ENCODE assay signal across 23 cellular contexts in the genomic region with DNA sequence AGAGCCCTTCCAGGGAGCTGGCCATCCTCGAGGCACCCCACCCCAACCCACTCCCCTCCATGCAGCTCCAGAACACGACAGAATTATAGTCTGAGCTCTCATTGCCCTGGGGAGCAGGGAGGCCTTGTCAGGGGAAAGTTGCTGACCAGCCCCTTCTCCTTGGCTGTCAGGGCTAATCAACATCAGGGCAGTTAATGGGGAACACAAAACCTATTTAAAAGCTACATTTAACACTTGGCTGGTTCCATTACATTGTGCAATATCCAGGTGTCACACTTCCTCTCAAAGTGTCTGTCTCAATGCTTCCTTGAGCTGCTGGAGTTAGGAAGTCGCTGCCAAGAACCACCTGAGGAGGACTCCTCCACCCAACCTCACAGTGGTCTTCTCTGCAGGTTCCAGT.
DNase-seq lines count a peak whose midpoint lies in the region; ATAC-seq and TF ChIP-seq lines count a peak whose summit lies in the region.
"Had no signal": no experiment of that assay in that cellular context is flagged by ENCODE, and none has a peak within 500 bp of the region (broad histone marks: within the 10 kb centered on the region; RNA-seq: fewer than 3 reads in every experiment).

No MANE protein-coding gene starts in this region.

- no peak for TF ChIP-seq POLR2A in IMR-90 (IDR thresholded peaks at IDR 0.05; ENCODE audit: low read depth, low read length)

- no peak overlapping the region for H2AK5ac ChIP-seq in IMR-90 (ENCODE audit: low read depth, low read length)

- H3K27me3 Mint-ChIP-seq in Calu3 (ENCODE audit: unreplicated experiment): peaks cover 100% of the 10 kb centered on the region

- H3K36me3 ChIP-seq in IMR-90 (ENCODE audit: control insufficient read depth, insufficient read depth, low read length): no peaks in the 10 kb centered on the region
- H3K36me3 ChIP-seq: BE2C; BLaER1 treated with 17β-estradiol and CSF1 and Interleukin-3, amounts not matched to agents 10 nM and 100 nM; HAP-1 had no signal

- BruUV-seq in IMR-90 (replicated peaks; lab: Mats Ljungman, UMichigan): no TSS peak
- BruUV-seq in Calu3 (replicated peaks; lab: Mats Ljungman, UMichigan): no TSS peak

- no peaks in the 10 kb centered on the region for H3K4me1 Mint-ChIP-seq in Calu3 (ENCODE audit: low read depth, unreplicated experiment)
- H3K4me1 Mint-ChIP-seq: CD14-positive monocyte; CD8-positive, alpha-beta memory T cell had no signal

- TF ChIP-seq RAD21 in IMR-90 (IDR thresholded peaks at IDR 0.05; ENCODE audit: low read length): no peak

- no peak overlapping the region for H3K27ac ChIP-seq in IMR-90 (ENCODE audit: insufficient read depth, low read length)
- H3K27ac ChIP-seq: A549; BLaER1 treated with 17β-estradiol and CSF1 and Interleukin-3, amounts not matched to agents 10 nM and 100 nM had no signal

- no peak overlapping the region for H3K23ac ChIP-seq in IMR-90 (ENCODE audit: low read depth, low read length)

- H4K20me1 ChIP-seq in IMR-90 (ENCODE audit: insufficient read depth, low read length): no peaks in the 10 kb centered on the region
- H4K20me1 ChIP-seq: BLaER1 treated with 17β-estradiol and CSF1 and Interleukin-3, amounts not matched to agents 10 nM and 100 nM had no signal

- H3K4me2 ChIP-seq in IMR-90 (ENCODE audit: low read depth, low read length): no peak overlapping the region
- H3K4me2 ChIP-seq: A549; BLaER1 treated with 17β-estradiol and CSF1 and Interleukin-3, amounts not matched to agents 10 nM and 100 nM had no signal

- no peak for DNase-seq in IMR-90
- peak; percentile 27 for DNase-seq in ecto neural progenitor cell (ENCODE audit: low spot score)
- peak; percentile 2 for DNase-seq in left lobe of liver (ENCODE audit: low spot score)
- DNase-seq in retina: peak; percentile 74
- DNase-seq in Calu3: no peak
- DNase-seq in HuH-7.5 (ENCODE audit: low spot score): no peak
- no peak for DNase-seq in KG1 (lab: John Stamatoyannopoulos, UW)
- DNase-seq: 8988T; ACHN; AML-193; BE2C; CD4-positive, alpha-beta T cell; CD8-positive, alpha-beta memory T cell; DMS53; DMS79 treated with DMSO at 0.1 percent for 48 hours; GF-D8; GOT3; HFFc6 had no signal

- intact Hi-C loops in IMR-90 (cut with micrococcal nuclease) (no loop called here), Calu3 (cut with micrococcal nuclease; ENCODE audit: unreplicated experiment) (no loop called here)

- H2BK120ac ChIP-seq in IMR-90 (ENCODE audit: low read depth, low read length): no peak overlapping the region

- no peaks in the 10 kb centered on the region for H3K36me3 Mint-ChIP-seq in Calu3 (ENCODE audit: insufficient read depth, unreplicated experiment)
- H3K36me3 Mint-ChIP-seq: CD14-positive monocyte; CD8-positive, alpha-beta memory T cell had no signal

- H2AFZ ChIP-seq in IMR-90 (replicated peaks; ENCODE audit: low read length, poor library complexity): no peak overlapping the region

- no peak overlapping the region for H4K5ac ChIP-seq in IMR-90 (ENCODE audit: low read depth, low read length)

- no peak overlapping the region for H4K91ac ChIP-seq in IMR-90 (ENCODE audit: insufficient read depth, low read depth, low read length)

- POLR2A ChIA-PET in IMR-90 (lab: Charles Lee; ENCODE audit: unreplicated experiment): no interaction called here

- H3K4me1 ChIP-seq in IMR-90 (ENCODE audit: control insufficient read depth, insufficient read depth, low read length): no peaks in the 10 kb centered on the region
- H3K4me1 ChIP-seq: A549; BLaER1 treated with 17β-estradiol and CSF1 and Interleukin-3, amounts not matched to agents 10 nM and 100 nM; HAP-1 had no signal

- dilution Hi-C loops in IMR-90 (cut with HindIII; ENCODE audit: low sequenced_read_pairs, unreplicated experiment): no loop called here

- H3K9me3 Mint-ChIP-seq in Calu3 (ENCODE audit: low read depth, unreplicated experiment): no peaks in the 10 kb centered on the region
- H3K9me3 Mint-ChIP-seq: CD4-positive, alpha-beta T cell had no signal

- H3K4ac ChIP-seq in IMR-90 (ENCODE audit: low read depth, low read length): no peak overlapping the region

- CTCF ChIA-PET in IMR-90 (lab: Yijun Ruan, JAX) (no interaction called here), Calu3 (lab: Charles Lee) (interaction anchor here (0.6 kb wide), 1 partner anchor 983 kb away, joined by 4 read pairs; no protein-coding TSS in a partner anchor)

- ATAC-seq in IMR-90 (ENCODE audit: low read depth): no peak
- no peak for ATAC-seq in left lobe of liver
- no peak for ATAC-seq in HG03520 (IDR thresholded peaks at IDR 0.05; ENCODE audit: unreplicated experiment)
- ATAC-seq: A549 had no signal

- H2BK15ac ChIP-seq in IMR-90 (ENCODE audit: low read depth, low read length): no peak overlapping the region

- no peaks in the 10 kb centered on the region for H3K27me3 ChIP-seq in IMR-90 (ENCODE audit: control insufficient read depth, insufficient read depth, low read length)
- H3K27me3 ChIP-seq: BE2C; BLaER1 treated with 17β-estradiol and CSF1 and Interleukin-3, amounts not matched to agents 10 nM and 100 nM had no signal

- in situ Hi-C loops in IMR-90 (cut with MboI; ENCODE audit: low sequenced_read_pairs): no loop called here

- no peak overlapping the region for H3K56ac ChIP-seq in IMR-90 (ENCODE audit: extremely low read depth, insufficient read depth, low read length)

- H2BK5ac ChIP-seq in IMR-90 (ENCODE audit: low read depth, low read length, poor library complexity, severe bottlenecking): no peak overlapping the region

- H3K14ac ChIP-seq in IMR-90 (replicated peaks; ENCODE audit: low read depth, low read length): no peak overlapping the region

- no peak overlapping the region for H3K27ac Mint-ChIP-seq in Calu3 (ENCODE audit: unreplicated experiment)
- H3K27ac Mint-ChIP-seq: CD14-positive monocyte; CD4-positive, alpha-beta T cell; HFFc6 had no signal

- no peaks in the 10 kb centered on the region for H3K9me1 ChIP-seq in IMR-90 (ENCODE audit: insufficient read depth, low read length)

- H2BK20ac ChIP-seq in IMR-90 (ENCODE audit: low read depth, low read length): no peak overlapping the region

- H3K4me3 Mint-ChIP-seq in Calu3 (ENCODE audit: low read depth, unreplicated experiment): no peak overlapping the region
- H3K4me3 Mint-ChIP-seq: CD14-positive monocyte; CD4-positive, alpha-beta T cell; CD8-positive, alpha-beta memory T cell; HFFc6 had no signal

- no peak overlapping the region for H3K4me3 ChIP-seq in IMR-90 (ENCODE audit: insufficient read depth, low read depth, low read length)
- H3K4me3 ChIP-seq: A549; BLaER1 treated with 17β-estradiol and CSF1 and Interleukin-3, amounts not matched to agents 10 nM and 100 nM; HAP-1 had no signal

- no peak for TF ChIP-seq CTCF in IMR-90 (conservative IDR thresholded peaks at IDR 0.05; ENCODE audit: low read depth, low read length)
- no peak for TF ChIP-seq CTCF in Calu3 (IDR thresholded peaks at IDR 0.05; ENCODE audit: unreplicated experiment)

- WGBS in IMR-90 (ENCODE audit: extremely low coverage in 2 of 2, insufficient read length in 1 of 2), 2 experiments: 14% methylated on average over 1 of the region's 3 CpGs; no CpG with 5 or more reads in 1 of the 2 experiments

- no peak overlapping the region for H3K18ac ChIP-seq in IMR-90 (ENCODE audit: low read depth, low read length)

- H3K79me1 ChIP-seq in IMR-90 (ENCODE audit: low read depth in 1 of 2, low read length in 2 of 2): no peaks in the 10 kb centered on the region

- H3K9ac ChIP-seq in IMR-90 (ENCODE audit: low read depth, low read length): no peak overlapping the region
- H3K9ac ChIP-seq: BLaER1 treated with 17β-estradiol and CSF1 and Interleukin-3, amounts not matched to agents 10 nM and 100 nM had no signal

- no peak overlapping the region for H4K8ac ChIP-seq in IMR-90 (ENCODE audit: low read depth in 2 of 2, low read length in 2 of 2)

- H2AK9ac ChIP-seq in IMR-90 (replicated peaks; ENCODE audit: low read depth, low read length, poor library complexity): no peak overlapping the region

- H3K9me3 ChIP-seq in IMR-90 (ENCODE audit: control insufficient read depth, insufficient read depth, low read length): peaks cover 3% of the 10 kb centered on the region; the same call in 1 of the 2 replicates
- H3K9me3 ChIP-seq: A549; BE2C; BLaER1 treated with 17β-estradiol and CSF1 and Interleukin-3, amounts not matched to agents 10 nM and 100 nM; HAP-1 had no signal

TF ChIP-seq in IMR-90, 13 proteins besides CTCF, POLR2A, EP300 and RAD21:
- TF ChIP-seq BHLHE40 (IDR thresholded peaks at IDR 0.05; ENCODE audit: low read depth, low read length) (no peak), CEBPB (IDR thresholded peaks at IDR 0.05; ENCODE audit: low read depth, low read length) (0 out of 2 replicates have a peak, but pooled peaks have one; percentile 4), MXI1 (IDR thresholded peaks at IDR 0.05; ENCODE audit: borderline replicate concordance, low read depth, low read length) (no peak)
TF ChIP-seq in IMR-90: peak in this region for 1.

Comparison
In these comparisons a context has a peak if more than half of its experiments do, and no peak if none do; other contexts are left out.
1. DNase-seq: peak in ecto neural progenitor cell (single experiment), left lobe of liver (single experiment) and retina (single experiment); none in IMR-90 (single experiment), Calu3 (single experiment), HuH-7.5 (single experiment) and KG1 (single experiment).